In genomic region chr1:201933840-201934430, GRCh38 we compare ENCODE assay signal across 18 cellular contexts. TPM values are rescaled to one million over a fixed set of nuclear protein-coding genes. Genes with fewer than 3 reads are reported as not detected.
DNase-seq lines count a peak whose midpoint lies in the region; ATAC-seq and TF ChIP-seq lines count a peak whose summit lies in the region.
"Had no signal": no experiment of that assay in that cellular context is flagged by ENCODE, and none has a peak within 500 bp of the region (broad histone marks: within the 10 kb centered on the region; RNA-seq: fewer than 3 reads in every experiment).

No MANE protein-coding gene starts in this region.

- no peaks in the 10 kb centered on the region for H3K27me3 ChIP-seq in gastrocnemius medialis
- H3K27me3 ChIP-seq: heart right ventricle had no signal

- intact Hi-C loops in gastrocnemius medialis (cut with DNase I; ENCODE audit: low total_unique reads), result loop anchor here (2.0 kb wide), 1 partner anchor 17 kb away; no protein-coding TSS in a partner anchor

- no peaks in the 10 kb centered on the region for H3K9me3 ChIP-seq in gastrocnemius medialis
- H3K9me3 ChIP-seq: heart right ventricle had no signal

- H3K4me3 ChIP-seq in gastrocnemius medialis, result no peak overlapping the region
- H3K4me3 ChIP-seq: heart right ventricle had no signal

- DNase-seq in GM04503 (ENCODE audit: low read depth) (peak; percentile 42), RPMI7951 (ENCODE audit: low read depth) (peak; percentile 65), fibroblast of gingiva (ENCODE audit: low read depth) (peak; percentile 20), gastrocnemius medialis (no peak), H4 (ENCODE audit: low spot score) (no peak)
- DNase-seq in activated CD4-positive, alpha-beta T cell treated with anti-CD3 and anti-CD28 coated beads, Interleukin-2, amount 50 U/mL, for 4 hours, result no peak
- DNase-seq: CD8-positive, alpha-beta memory T cell; heart right ventricle; Karpas-422; left cardiac atrium; naive B cell; NCI-H2029; stimulated activated CD4-positive, alpha-beta T cell treated with anti-CD3 and anti-CD28 coated beads, Interleukin-4, amount 100 ng/mL, for 24 hours had no signal

- peak overlapping the region in 3 of 4 donors; percentile 16 to 49 (median 41) for H3K27ac ChIP-seq in gastrocnemius medialis
- H3K27ac ChIP-seq: heart right ventricle had no signal

- no peaks in the 10 kb centered on the region for H3K36me3 ChIP-seq in gastrocnemius medialis
- H3K36me3 ChIP-seq: heart right ventricle had no signal

- no peak for TF ChIP-seq CTCF in gastrocnemius medialis (IDR thresholded peaks at IDR 0.05 in 4 of 5, conservative IDR thresholded peaks at IDR 0.05 in 1 of 5)

- in situ Hi-C loops in gastrocnemius medialis (cut with MboI; ENCODE audit: low sequenced_read_pairs in 4 of 4), result no loop called here

- ATAC-seq in gastrocnemius medialis, result no peak
- ATAC-seq in HG03520 (IDR thresholded peaks at IDR 0.05; ENCODE audit: unreplicated experiment), result no peak
- no peak for ATAC-seq in GM18861 (IDR thresholded peaks at IDR 0.05; ENCODE audit: unreplicated experiment)
- ATAC-seq: heart right ventricle; left cardiac atrium; stimulated activated effector memory CD8-positive, alpha-beta T cell treated with anti-CD3 and anti-CD28 coated beads, Interleukin-12 subunit alpha, Interleukin-12 subunit beta, amount 100 ng/mL, for 72 hours had no signal

- H3K4me1 ChIP-seq in gastrocnemius medialis, result peaks cover 2 to 13% of the 10 kb centered on the region in 2 donors

- TF ChIP-seq POLR2A in gastrocnemius medialis (IDR thresholded peaks at IDR 0.05), result no peak

RNA-seq across cellular contexts. Expression of gene LMOD1, which starts 12.4 kb away (rescaled TPM):
- total RNA-seq in RPMI7951 (2014; rRNA removed; shearing (Covaris generic)), result 0.49 and 0.60 TPM in 2 replicates
- total RNA-seq in gastrocnemius medialis, result 10 to 100 TPM; 12.8 to 39.5 (median 22.6) TPM
- 0.10 TPM in 1 of 2 replicates, not detected in the other for total RNA-seq in H4 (2014; rRNA removed; shearing (Covaris generic))
- total RNA-seq: activated CD8-positive, alpha-beta memory T cell treated with anti-CD3 and anti-CD28 coated beads for 36 hours; CD8-positive, alpha-beta memory T cell; SK-MEL-5 had no signal

RNA-seq across cellular contexts. Expression of gene TIMM17A, which starts 21.4 kb away (rescaled TPM):
- 64.5 and 74.3 TPM in 2 replicates for total RNA-seq in RPMI7951 (2014; rRNA removed; shearing (Covaris generic))
- total RNA-seq in gastrocnemius medialis, result 10 to 100 TPM; 33.6 to 67.6 (median 43.3) TPM
- 132 and 143 TPM in 2 replicates for total RNA-seq in H4 (2014; rRNA removed; shearing (Covaris generic))

RNA-seq across cellular contexts. Expression of gene SHISA4, which starts 45.2 kb away (rescaled TPM):
- 22.3 and 30.4 TPM in 2 replicates for total RNA-seq in RPMI7951 (2014; rRNA removed; shearing (Covaris generic))
- 100 to 1,000 TPM in 2 of 4 donors, 10 to 100 TPM in 2; 76.6 to 384 (median 229) TPM for total RNA-seq in gastrocnemius medialis
- 46.3 and 56.1 TPM in 2 replicates for total RNA-seq in H4 (2014; rRNA removed; shearing (Covaris generic))

RNA-seq across cellular contexts. Expression of gene RNPEP, which starts 48.5 kb away (rescaled TPM):
- 46.6 and 55.4 TPM in 2 replicates for total RNA-seq in RPMI7951 (2014; rRNA removed; shearing (Covaris generic))
- 10 to 100 TPM; 11.1 to 24.9 (median 21.2) TPM for total RNA-seq in gastrocnemius medialis
- total RNA-seq in H4 (2014; rRNA removed; shearing (Covaris generic)), result 86.4 and 89.6 TPM in 2 replicates

Comparison
In these comparisons a context has a peak if more than half of its experiments do, and no peak if none do; other contexts are left out.
1. DNase-seq: peak in GM04503 (single experiment), RPMI7951 (single experiment) and fibroblast of gingiva (single experiment); none in gastrocnemius medialis (0 of 2), activated CD4-positive, alpha-beta T cell treated with anti-CD3 and anti-CD28 coated beads, Interleukin-2, amount 50 U/mL, for 4 hours (0 of 2) and H4 (single experiment).